Comparison of ENCODE assay signal across 1 cellular context in genomic region chr6:164122109-164122508, GRCh38.
TF ChIP-seq lines count a peak whose summit lies in the region.

No MANE protein-coding gene starts in this region.

TF ChIP-seq in HepG2, 621 proteins besides CTCF, POLR2A, EP300 and RAD21 (continued from another document):
- TF ChIP-seq CSRNP1 (CRISPR knock-in tag; IDR thresholded peaks at IDR 0.05) (no peak), SALL1 (CRISPR knock-in tag; IDR thresholded peaks at IDR 0.05) (no peak), SMAD1 (CRISPR knock-in tag; IDR thresholded peaks at IDR 0.05; ENCODE audit: borderline replicate concordance, low read depth) (no peak), ZBTB8A (CRISPR knock-in tag; IDR thresholded peaks at IDR 0.05; ENCODE audit: borderline replicate concordance, low read depth) (no peak), ZZZ3 (CRISPR knock-in tag; IDR thresholded peaks at IDR 0.05; ENCODE audit: borderline replicate concordance) (no peak), ZNF274 (CRISPR knock-in tag; IDR thresholded peaks at IDR 0.05) (no peak), ZNF326 (CRISPR knock-in tag; IDR thresholded peaks at IDR 0.05; ENCODE audit: borderline replicate concordance) (no peak), ZNF101 (CRISPR knock-in tag; IDR thresholded peaks at IDR 0.05; ENCODE audit: borderline replicate concordance, low read depth) (no peak), UBTF (CRISPR knock-in tag; IDR thresholded peaks at IDR 0.05) (no peak), ZFP36 (IDR thresholded peaks at IDR 0.05; ENCODE audit: borderline replicate concordance, low read depth, low read length, partially characterized antibody) (no peak), FOSL2 (CRISPR knock-in tag; IDR thresholded peaks at IDR 0.05) (no peak), ZNF207 (IDR thresholded peaks at IDR 0.05; ENCODE audit: borderline replicate concordance) (no peak)
- TF ChIP-seq, protein P1, sequence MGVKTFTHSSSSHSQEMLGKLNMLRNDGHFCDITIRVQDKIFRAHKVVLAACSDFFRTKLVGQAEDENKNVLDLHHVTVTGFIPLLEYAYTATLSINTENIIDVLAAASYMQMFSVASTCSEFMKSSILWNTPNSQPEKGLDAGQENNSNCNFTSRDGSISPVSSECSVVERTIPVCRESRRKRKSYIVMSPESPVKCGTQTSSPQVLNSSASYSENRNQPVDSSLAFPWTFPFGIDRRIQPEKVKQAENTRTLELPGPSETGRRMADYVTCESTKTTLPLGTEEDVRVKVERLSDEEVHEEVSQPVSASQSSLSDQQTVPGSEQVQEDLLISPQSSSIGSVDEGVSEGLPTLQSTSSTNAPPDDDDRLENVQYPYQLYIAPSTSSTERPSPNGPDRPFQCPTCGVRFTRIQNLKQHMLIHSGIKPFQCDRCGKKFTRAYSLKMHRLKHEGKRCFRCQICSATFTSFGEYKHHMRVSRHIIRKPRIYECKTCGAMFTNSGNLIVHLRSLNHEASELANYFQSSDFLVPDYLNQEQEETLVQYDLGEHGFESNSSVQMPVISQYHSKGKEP (CRISPR knock-in tag; IDR thresholded peaks at IDR 0.05) = no peak
